ENCODE assay signal across 28 cellular contexts in the genomic region with DNA sequence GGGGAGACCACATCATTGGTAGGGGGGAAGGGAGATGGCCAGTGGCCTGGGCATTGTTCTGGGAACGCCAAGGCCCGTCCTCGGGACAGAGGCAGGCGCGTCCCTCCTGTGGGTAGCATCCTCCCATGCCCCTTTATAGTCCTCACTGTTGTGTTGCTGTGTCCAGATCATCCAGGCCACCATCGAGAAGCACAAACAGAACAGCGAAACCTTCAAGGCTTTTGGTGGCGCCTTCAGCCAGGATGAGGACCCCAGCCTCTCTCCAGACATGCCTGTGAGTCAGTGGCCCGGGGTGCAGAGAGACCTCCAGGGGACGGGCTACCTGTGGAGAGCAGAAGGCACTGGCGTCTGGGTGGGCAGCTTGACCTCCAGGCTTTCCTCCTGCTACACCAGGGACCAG. TPM values are rescaled to one million over a fixed set of nuclear protein-coding genes. Genes with fewer than 3 reads are reported as not detected.
DNase-seq lines count a peak whose midpoint lies in the region; ATAC-seq and TF ChIP-seq lines count a peak whose summit lies in the region.
"Had no signal": no experiment of that assay in that cellular context is flagged by ENCODE, and none has a peak within 500 bp of the region (broad histone marks: within the 10 kb centered on the region; RNA-seq: fewer than 3 reads in every experiment).

No MANE protein-coding gene starts in this region.

- CTCF ChIA-PET in activated naive CD4-positive, alpha-beta T cell treated with anti-CD3 and anti-CD28 coated beads, Interleukin-2, amount 10 ng/mL, durations not matched to agents 7 days and 5 days (lab: Charles Lee), result interaction anchor here (1.2 to 1.9 kb wide), 4 partner anchors 8 to 87 kb away, joined by 3 to 10 read pairs (median 4); no protein-coding TSS in a partner anchor
- CTCF ChIA-PET in CD8-positive, alpha-beta T cell (lab: Charles Lee), result interaction anchor here (0.9 to 1.8 kb wide), 6 partner anchors 13 to 87 kb away, joined by 3 to 6 read pairs (median 4); no protein-coding TSS in a partner anchor

- peaks cover 83% of the 10 kb centered on the region for H3K36me3 ChIP-seq in CD8-positive, alpha-beta T cell (ENCODE audit: insufficient read depth, low read length)
- H3K36me3 ChIP-seq in smooth muscle cell (ENCODE audit: low read depth), result no peaks in the 10 kb centered on the region
- H3K36me3 ChIP-seq: MG63, transverse colon had no signal

- no peak for DNase-seq in activated naive CD4-positive, alpha-beta T cell treated with anti-CD3 and anti-CD28 coated beads, Interleukin-2, amount 10 ng/mL, durations not matched to agents 7 days and 5 days
- DNase-seq in activated naive CD4-positive, alpha-beta T cell treated with Interleukin-2 at 50 U/mL for 16 hours, result no peak
- DNase-seq in CD8-positive, alpha-beta T cell, result no peak
- peak; percentile 35 for DNase-seq in sciatic nerve (ENCODE audit: low spot score)
- DNase-seq in substantia nigra (lab: John Stamatoyannopoulos, UW), result no peak
- DNase-seq in smooth muscle cell (lab: John Stamatoyannopoulos, UW; ENCODE audit: unreplicated experiment), result no peak
- DNase-seq: activated CD8-positive, alpha-beta memory T cell treated with anti-CD3 and anti-CD28 coated beads for 24 hours; body of pancreas; C1 segment of cervical spinal cord; cerebellar nuclear complex; HCEC 1CT; hypothalamus; mesenchymal stem cell; MG63; NCI-H1105 treated with DMSO at 0.1 percent for 48 hours; NCI-H2029; NCI-H526; PC-9; T1000; transverse colon had no signal

- peaks cover 74% of the 10 kb centered on the region for H3K36me3 Mint-ChIP-seq in activated naive CD4-positive, alpha-beta T cell treated with anti-CD3 and anti-CD28 coated beads, Interleukin-2, amount 10 ng/mL, durations not matched to agents 7 days and 5 days
- peaks cover 87% of the 10 kb centered on the region for H3K36me3 Mint-ChIP-seq in CD8-positive, alpha-beta T cell
- H3K36me3 Mint-ChIP-seq in activated T-helper 17 cell treated with anti-CD3 and anti-CD28 coated beads, Interleukin-2, amount 50 U/mL, for 72 hours (ENCODE audit: low read depth), result peaks cover 89% of the 10 kb centered on the region
- H3K36me3 Mint-ChIP-seq: WTC11 had no signal

- H3K4me1 Mint-ChIP-seq in activated naive CD4-positive, alpha-beta T cell treated with anti-CD3 and anti-CD28 coated beads, Interleukin-2, amount 10 ng/mL, durations not matched to agents 7 days and 5 days, result peaks cover 70% of the 10 kb centered on the region
- H3K4me1 Mint-ChIP-seq in CD8-positive, alpha-beta T cell (ENCODE audit: low read depth), result peaks cover 59% of the 10 kb centered on the region
- peaks cover 12% of the 10 kb centered on the region for H3K4me1 Mint-ChIP-seq in activated T-helper 17 cell treated with anti-CD3 and anti-CD28 coated beads, Interleukin-2, amount 50 U/mL, for 72 hours

- WGBS in smooth muscle cell (ENCODE audit: low lambda C conversion rate), result 93% methylated on average over 11 of the region's 11 CpGs

- POLR2A ChIA-PET in CD8-positive, alpha-beta T cell (lab: Charles Lee), result interaction anchor here (0.7 to 2.5 kb wide), 3 partner anchors 8 to 44 kb away, joined by 3 to 11 read pairs (median 3); no protein-coding TSS in a partner anchor

- H3K9me3 Mint-ChIP-seq in activated naive CD4-positive, alpha-beta T cell treated with anti-CD3 and anti-CD28 coated beads, Interleukin-2, amount 10 ng/mL, durations not matched to agents 7 days and 5 days, result no peaks in the 10 kb centered on the region
- H3K9me3 Mint-ChIP-seq in CD8-positive, alpha-beta T cell, result no peaks in the 10 kb centered on the region
- no peaks in the 10 kb centered on the region for H3K9me3 Mint-ChIP-seq in activated T-helper 17 cell treated with anti-CD3 and anti-CD28 coated beads, Interleukin-2, amount 50 U/mL, for 72 hours
- H3K9me3 Mint-ChIP-seq: immature natural killer cell, WTC11 had no signal

- H3K27ac ChIP-seq in CD8-positive, alpha-beta T cell (ENCODE audit: low read depth, low read length), result peak overlapping the region; percentile 75
- H3K27ac ChIP-seq in substantia nigra (ENCODE audit: low read depth, low read length, poor library complexity, severe bottlenecking) (no peak overlapping the region), smooth muscle cell (ENCODE audit: low read depth) (no peak overlapping the region)
- H3K27ac ChIP-seq: adrenal gland, body of pancreas, PC-9, transverse colon had no signal

- peaks cover 47% of the 10 kb centered on the region for H3K4me1 ChIP-seq in CD8-positive, alpha-beta T cell (ENCODE audit: insufficient read depth, low read length)
- H3K4me1 ChIP-seq in smooth muscle cell (ENCODE audit: low read depth), result no peaks in the 10 kb centered on the region
- H3K4me1 ChIP-seq: adrenal gland, body of pancreas, transverse colon had no signal

- H3K27me3 ChIP-seq in CD8-positive, alpha-beta T cell (ENCODE audit: insufficient read depth, low read length), result no peaks in the 10 kb centered on the region
- no peaks in the 10 kb centered on the region for H3K27me3 ChIP-seq in smooth muscle cell (ENCODE audit: low read depth)
- H3K27me3 ChIP-seq: adrenal gland, body of pancreas, MG63, transverse colon had no signal

- no peaks in the 10 kb centered on the region for H3K9me3 ChIP-seq in CD8-positive, alpha-beta T cell (ENCODE audit: low read length)
- H3K9me3 ChIP-seq in smooth muscle cell (replicated peaks; ENCODE audit: low read depth), result no peaks in the 10 kb centered on the region
- H3K9me3 ChIP-seq: adrenal gland, body of pancreas, MG63, transverse colon had no signal

- no peak for TF ChIP-seq CTCF in CD8-positive, alpha-beta T cell (IDR thresholded peaks at IDR 0.05)
- TF ChIP-seq CTCF in smooth muscle cell (IDR thresholded peaks at IDR 0.05; ENCODE audit: borderline replicate concordance, insufficient read depth, poor library complexity, severe bottlenecking), result no peak

- no peaks in the 10 kb centered on the region for H3F3A ChIP-seq in smooth muscle cell (ENCODE audit: low read depth)

- intact Hi-C loops in CD8-positive, alpha-beta T cell (cut with DNase I, micrococcal nuclease), result no loop called here
- intact Hi-C loops in sciatic nerve (cut with DNase I), result no loop called here

- H3K4me2 ChIP-seq in smooth muscle cell, result no peak overlapping the region
- H3K4me2 ChIP-seq: PC-9 had no signal

- H2AFZ ChIP-seq in smooth muscle cell (ENCODE audit: low read depth), result no peak overlapping the region
- H2AFZ ChIP-seq: PC-9 had no signal

- no peaks in the 10 kb centered on the region for H4K20me1 ChIP-seq in smooth muscle cell (ENCODE audit: low read depth)

- ATAC-seq in CD8-positive, alpha-beta T cell, result no peak
- no peak for ATAC-seq in activated T-helper 17 cell treated with anti-CD3 and anti-CD28 coated beads, Interleukin-2, amount 50 U/mL, for 72 hours (replicated peaks)
- ATAC-seq in sciatic nerve, result no peak
- ATAC-seq: body of pancreas, K562, Right ventricle myocardium inferior, WTC11 had no signal

- no peak overlapping the region for H3K4me3 Mint-ChIP-seq in activated naive CD4-positive, alpha-beta T cell treated with anti-CD3 and anti-CD28 coated beads, Interleukin-2, amount 10 ng/mL, durations not matched to agents 7 days and 5 days
- no peak overlapping the region for H3K4me3 Mint-ChIP-seq in CD8-positive, alpha-beta T cell
- H3K4me3 Mint-ChIP-seq in activated T-helper 17 cell treated with anti-CD3 and anti-CD28 coated beads, Interleukin-2, amount 50 U/mL, for 72 hours, result no peak overlapping the region
- H3K4me3 Mint-ChIP-seq: WTC11 had no signal

- H3K27me3 Mint-ChIP-seq in activated naive CD4-positive, alpha-beta T cell treated with anti-CD3 and anti-CD28 coated beads, Interleukin-2, amount 10 ng/mL, durations not matched to agents 7 days and 5 days, result no peaks in the 10 kb centered on the region
- H3K27me3 Mint-ChIP-seq in CD8-positive, alpha-beta T cell (ENCODE audit: low read depth), result no peaks in the 10 kb centered on the region
- H3K27me3 Mint-ChIP-seq in activated T-helper 17 cell treated with anti-CD3 and anti-CD28 coated beads, Interleukin-2, amount 50 U/mL, for 72 hours, result no peaks in the 10 kb centered on the region

- H3K27ac Mint-ChIP-seq in activated naive CD4-positive, alpha-beta T cell treated with anti-CD3 and anti-CD28 coated beads, Interleukin-2, amount 10 ng/mL, durations not matched to agents 7 days and 5 days, result peak overlapping the region; percentile 84
- peak overlapping the region; percentile 97 for H3K27ac Mint-ChIP-seq in CD8-positive, alpha-beta T cell
- peak overlapping the region; percentile 22 for H3K27ac Mint-ChIP-seq in activated T-helper 17 cell treated with anti-CD3 and anti-CD28 coated beads, Interleukin-2, amount 50 U/mL, for 72 hours
- H3K27ac Mint-ChIP-seq: WTC11 had no signal

- H3K9ac ChIP-seq in smooth muscle cell (ENCODE audit: low read depth), result no peak overlapping the region

- H3K79me2 ChIP-seq in smooth muscle cell (ENCODE audit: low read depth), result no peaks in the 10 kb centered on the region

- H3K4me3 ChIP-seq in CD8-positive, alpha-beta T cell (ENCODE audit: low read depth, low read length), result no peak overlapping the region
- no peak overlapping the region for H3K4me3 ChIP-seq in smooth muscle cell
- H3K4me3 ChIP-seq: adrenal gland, body of pancreas, K562, MG63, PC-9, transverse colon had no signal

RNA-seq across cellular contexts. Expression of a gene that starts 38.4 kb away (rescaled TPM):
- 10 to 100 TPM; 20.6 to 22.7 TPM for total RNA-seq in CD8-positive, alpha-beta T cell
- 10 to 100 TPM; 45.4 to 68.4 TPM for total RNA-seq in activated T-helper 17 cell treated with anti-CD3 and anti-CD28 coated beads, Interleukin-2, amount 50 U/mL, for 72 hours
- total RNA-seq in sciatic nerve (6.6 TPM), smooth muscle cell (not detected in 2 replicates)
- polyA plus RNA-seq in smooth muscle cell, result 0.34 TPM in 1 of 2 replicates, not detected in the other
- total RNA-seq: endothelial cell of umbilical vein, myocyte had no signal
- polyA plus RNA-seq: endothelial cell of umbilical vein had no signal

Comparison
In these comparisons a context has a peak if more than half of its experiments do, and no peak if none do; other contexts are left out.
1. H3K27ac Mint-ChIP-seq: peak in every context shown above with its lines; median percentile 97 in CD8-positive, alpha-beta T cell; 84 in activated naive CD4-positive, alpha-beta T cell treated with anti-CD3 and anti-CD28 coated beads, Interleukin-2, amount 10 ng/mL, durations not matched to agents 7 days and 5 days; 22 in activated T-helper 17 cell treated with anti-CD3 and anti-CD28 coated beads, Interleukin-2, amount 50 U/mL, for 72 hours.